ENCODE assay signal across 8 cellular contexts in genomic region chr22:38454361-38455062, GRCh38. TPM values are rescaled to one million over a fixed set of nuclear protein-coding genes. Genes with fewer than 3 reads are reported as not detected.
DNase-seq lines count a peak whose midpoint lies in the region; ATAC-seq, FAIRE-seq and TF ChIP-seq lines count a peak whose summit lies in the region.

No MANE protein-coding gene starts in this region.

- H3K14ac ChIP-seq in mesenchymal stem cell (ENCODE audit: low read length in 2 of 2): no peak overlapping the region

- H2BK15ac ChIP-seq in mesenchymal stem cell (ENCODE audit: low read depth, poor library complexity, severe bottlenecking): no peak overlapping the region

- H3K4me1 Mint-ChIP-seq in activated naive CD4-positive, alpha-beta T cell treated with anti-CD3 and anti-CD28 coated beads, Interleukin-2, amount 10 ng/mL, durations not matched to agents 7 days and 5 days: peaks cover 16% of the 10 kb centered on the region
- H3K4me1 Mint-ChIP-seq in astrocyte (ENCODE audit: low read depth, unreplicated experiment): peaks cover 3% of the 10 kb centered on the region

- DNase-seq in activated naive CD4-positive, alpha-beta T cell treated with anti-CD3 and anti-CD28 coated beads, Interleukin-2, amount 10 ng/mL, durations not matched to agents 7 days and 5 days: peak; percentile 45
- DNase-seq in activated naive CD4-positive, alpha-beta T cell (lab: John Stamatoyannopoulos, UW): no peak
- DNase-seq in astrocyte (ENCODE audit: low read depth) (no peak), mesenchymal stem cell (no peak), NCI-H82 treated with DMSO at 0.1 percent for 48 hours (lab: John Stamatoyannopoulos, UW; ENCODE audit: unreplicated experiment) (no peak)

- no peak overlapping the region for H2BK120ac ChIP-seq in mesenchymal stem cell (ENCODE audit: low read depth, low read length)

- H3K4me3 ChIP-seq in astrocyte (ENCODE audit: insufficient read depth, low read depth, low read length): no peak overlapping the region
- peak overlapping the region in 1 of 2 experiments; percentile 28 for H3K4me3 ChIP-seq in mesenchymal stem cell (ENCODE audit: insufficient read depth in 1 of 2, low read depth in 1 of 2, low read length in 2 of 2)
- peak overlapping the region; percentile 47 for H3K4me3 ChIP-seq in urinary bladder (ENCODE audit: low read depth, low read length)

- H3K27ac Mint-ChIP-seq in activated naive CD4-positive, alpha-beta T cell treated with anti-CD3 and anti-CD28 coated beads, Interleukin-2, amount 10 ng/mL, durations not matched to agents 7 days and 5 days: no peak overlapping the region
- H3K27ac Mint-ChIP-seq in astrocyte (ENCODE audit: unreplicated experiment): no peak overlapping the region

- no peak overlapping the region for H2AK5ac ChIP-seq in mesenchymal stem cell (ENCODE audit: low read length, severe bottlenecking)

- CTCF ChIA-PET in activated naive CD4-positive, alpha-beta T cell treated with anti-CD3 and anti-CD28 coated beads, Interleukin-2, amount 10 ng/mL, durations not matched to agents 7 days and 5 days (lab: Charles Lee): no interaction called here

- no peak overlapping the region for H3K23ac ChIP-seq in mesenchymal stem cell (ENCODE audit: low read length in 2 of 2)

- peaks cover 68% of the 10 kb centered on the region for H3K27me3 ChIP-seq in astrocyte (ENCODE audit: insufficient read depth, low read length)
- peaks cover 77 to 86% of the 10 kb centered on the region in 2 experiments for H3K27me3 ChIP-seq in mesenchymal stem cell (ENCODE audit: control insufficient read depth in 1 of 2, insufficient read depth in 1 of 2, low read length in 2 of 2)

- H2BK5ac ChIP-seq in mesenchymal stem cell (ENCODE audit: low read depth, low read length, poor library complexity, severe bottlenecking): no peak overlapping the region

- H3K79me1 ChIP-seq in mesenchymal stem cell (replicated peaks; ENCODE audit: low read length, poor library complexity, severe bottlenecking): no peaks in the 10 kb centered on the region

- no peak overlapping the region for H4K91ac ChIP-seq in mesenchymal stem cell (ENCODE audit: low read length)

- H3K4ac ChIP-seq in mesenchymal stem cell (ENCODE audit: low read depth in 1 of 2, low read length in 2 of 2): no peak overlapping the region

- no peaks in the 10 kb centered on the region for H3K9me3 Mint-ChIP-seq in activated naive CD4-positive, alpha-beta T cell treated with anti-CD3 and anti-CD28 coated beads, Interleukin-2, amount 10 ng/mL, durations not matched to agents 7 days and 5 days
- H3K9me3 Mint-ChIP-seq in astrocyte (ENCODE audit: unreplicated experiment): no peaks in the 10 kb centered on the region

- WGBS in mesenchymal stem cell: 7% methylated on average over 42 of the region's 64 CpGs
- WGBS in urinary bladder: 10% methylated on average over 64 of the region's 64 CpGs

- H3K9ac ChIP-seq in astrocyte (ENCODE audit: low read length) (no peak overlapping the region), mesenchymal stem cell (ENCODE audit: low read length) (no peak overlapping the region)

- no peaks in the 10 kb centered on the region for H3K9me3 ChIP-seq in astrocyte (ENCODE audit: insufficient read depth, low read depth, low read length)
- H3K9me3 ChIP-seq in mesenchymal stem cell (ENCODE audit: control insufficient read depth, low read length): no peaks in the 10 kb centered on the region

- H3K27ac ChIP-seq in astrocyte (ENCODE audit: low read depth, low read length): no peak overlapping the region
- H3K27ac ChIP-seq in mesenchymal stem cell (ENCODE audit: low read length, poor library complexity, severe bottlenecking): no peak overlapping the region
- no peak overlapping the region for H3K27ac ChIP-seq in urinary bladder (ENCODE audit: low read depth)

- H4K20me1 ChIP-seq in astrocyte (ENCODE audit: insufficient read depth, low read length): peaks cover 13% of the 10 kb centered on the region

- peaks cover 95% of the 10 kb centered on the region for H3K27me3 Mint-ChIP-seq in activated naive CD4-positive, alpha-beta T cell treated with anti-CD3 and anti-CD28 coated beads, Interleukin-2, amount 10 ng/mL, durations not matched to agents 7 days and 5 days
- peaks cover 78% of the 10 kb centered on the region for H3K27me3 Mint-ChIP-seq in astrocyte (ENCODE audit: low read depth, unreplicated experiment)

- no peak overlapping the region for H2BK12ac ChIP-seq in mesenchymal stem cell (ENCODE audit: low read length in 2 of 2)

- no peak overlapping the region for H3K18ac ChIP-seq in mesenchymal stem cell (ENCODE audit: low read depth in 1 of 2, low read length in 2 of 2)

- H4K8ac ChIP-seq in mesenchymal stem cell (ENCODE audit: low read length): no peak overlapping the region

- H2AFZ ChIP-seq in astrocyte (ENCODE audit: low read depth, low read length) (no peak overlapping the region), mesenchymal stem cell (ENCODE audit: low read depth, low read length) (no peak overlapping the region)

- no peak for ATAC-seq in HG02642 (IDR thresholded peaks at IDR 0.05; ENCODE audit: poor library complexity, unreplicated experiment)
- no peak for ATAC-seq in HG03442 (IDR thresholded peaks at IDR 0.05; ENCODE audit: unreplicated experiment)

- no peak for TF ChIP-seq CTCF in astrocyte (IDR thresholded peaks at IDR 0.05; ENCODE audit: insufficient read depth, low read depth, low read length)

- H3K4me3 Mint-ChIP-seq in activated naive CD4-positive, alpha-beta T cell treated with anti-CD3 and anti-CD28 coated beads, Interleukin-2, amount 10 ng/mL, durations not matched to agents 7 days and 5 days: peak overlapping the region; percentile 65
- peak overlapping the region; percentile 75 for H3K4me3 Mint-ChIP-seq in astrocyte (ENCODE audit: unreplicated experiment)

- FAIRE-seq in astrocyte (lab: Jason Lieb, UNC): no peak

- H3K4me1 ChIP-seq in astrocyte (ENCODE audit: insufficient read depth, low read length) (peaks cover 7% of the 10 kb centered on the region), mesenchymal stem cell (ENCODE audit: control insufficient read depth, insufficient read depth, low read depth, low read length) (peaks cover 19% of the 10 kb centered on the region), urinary bladder (ENCODE audit: insufficient read depth) (no peaks in the 10 kb centered on the region)

- peak overlapping the region; percentile 79 for H3K4me2 ChIP-seq in astrocyte (ENCODE audit: low read length)
- peak overlapping the region; percentile 79 for H3K4me2 ChIP-seq in mesenchymal stem cell (ENCODE audit: low read length, poor library complexity, severe bottlenecking)

- no peaks in the 10 kb centered on the region for H3K36me3 ChIP-seq in astrocyte (ENCODE audit: insufficient read depth, low read length)
- peaks cover 0 to 3% of the 10 kb centered on the region in 2 experiments for H3K36me3 ChIP-seq in mesenchymal stem cell (ENCODE audit: control insufficient read depth in 1 of 2, insufficient read depth in 2 of 2, low read depth in 1 of 2, low read length in 2 of 2)
- no peaks in the 10 kb centered on the region for H3K36me3 ChIP-seq in urinary bladder (ENCODE audit: insufficient read depth)

- no peaks in the 10 kb centered on the region for H3K36me3 Mint-ChIP-seq in activated naive CD4-positive, alpha-beta T cell treated with anti-CD3 and anti-CD28 coated beads, Interleukin-2, amount 10 ng/mL, durations not matched to agents 7 days and 5 days
- H3K36me3 Mint-ChIP-seq in astrocyte (ENCODE audit: low read depth, unreplicated experiment): no peaks in the 10 kb centered on the region

- no peaks in the 10 kb centered on the region for H3K79me2 ChIP-seq in astrocyte (ENCODE audit: insufficient read depth, low read length)

RNA-seq across cellular contexts. Expression of gene KCNJ4, which starts 0.5 kb away (rescaled TPM):
- 0.19 and 0.30 TPM in 2 replicates for total RNA-seq in astrocyte
- polyA plus RNA-seq in mesenchymal stem cell (2013, experiment 1 of 2): 0.08 TPM
- polyA plus RNA-seq in mesenchymal stem cell (2013, experiment 2 of 2): 0.05 TPM
- total RNA-seq in urinary bladder: not detected
- not detected for polyA plus RNA-seq in urinary bladder

RNA-seq across cellular contexts. Expression of gene KDELR3, which starts 13.4 kb away (rescaled TPM):
- total RNA-seq in astrocyte (72.6 and 96.0 TPM in 2 replicates), urinary bladder (75.7 TPM)
- polyA plus RNA-seq in mesenchymal stem cell (2013, experiment 1 of 2): 167 TPM
- 172 TPM for polyA plus RNA-seq in mesenchymal stem cell (2013, experiment 2 of 2)
- 4.7 TPM for polyA plus RNA-seq in urinary bladder

RNA-seq across cellular contexts. Expression of gene DDX17, which starts 51.6 kb away (rescaled TPM):
- total RNA-seq in astrocyte (258 TPM in 2 replicates), urinary bladder (653 TPM)
- polyA plus RNA-seq in mesenchymal stem cell (2013, experiment 1 of 2): 121 TPM
- 114 TPM for polyA plus RNA-seq in mesenchymal stem cell (2013, experiment 2 of 2)
- 221 TPM for polyA plus RNA-seq in urinary bladder
